In the genomic region with DNA sequence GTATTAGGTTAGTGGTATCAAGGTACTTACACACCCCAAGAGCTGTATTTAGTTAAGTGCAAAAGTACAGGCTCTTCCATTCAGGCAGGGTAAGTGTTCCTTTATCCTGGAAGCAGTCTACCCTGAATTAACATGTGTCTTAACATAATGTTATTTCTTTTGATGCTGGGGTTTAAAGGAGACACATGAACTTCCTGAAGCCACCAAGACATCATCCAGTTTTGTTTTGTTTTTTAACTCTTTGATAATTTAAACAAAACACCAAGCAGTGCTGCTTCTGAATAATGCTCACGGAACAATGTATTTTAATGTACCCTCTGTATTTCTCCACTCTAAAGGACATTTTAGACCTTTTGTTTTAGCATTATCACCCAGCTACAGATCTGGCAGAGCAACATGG, we compare ENCODE assay signal across 35 cellular contexts. TPM values are rescaled to one million over a fixed set of nuclear protein-coding genes. Genes with fewer than 3 reads are reported as not detected.
"Had no signal": no experiment of that assay in that cellular context is flagged by ENCODE, and none has a peak within 500 bp of the region (broad histone marks: within the 10 kb centered on the region; RNA-seq: fewer than 3 reads in every experiment).

No MANE protein-coding gene starts in this region.

- H3K4me3 ChIP-seq: adrenal gland, breast epithelium, cardiac muscle cell, colonic mucosa, esophagus squamous epithelium, gastroesophageal sphincter had no signal

- H3K27ac Mint-ChIP-seq: activated B cell treated with CpG ODN at 0.5 μM for 24 hours; activated CD8-positive, alpha-beta T cell treated with anti-CD3 and anti-CD28 coated beads for 36 hours; activated naive CD8-positive, alpha-beta T cell treated with anti-CD3 and anti-CD28 coated beads for 36 hours; activated naive CD8-positive, alpha-beta T cell treated with anti-CD3 and anti-CD28 coated beads, Interleukin-2, amount 50 U/mL, for 24 hours; activated T-helper 17 cell treated with anti-CD3 and anti-CD28 coated beads, Interleukin-2, amount 50 U/mL, for 72 hours; brain; T-helper 17 cell; T-helper 2 cell treated with Interferon-gamma antibody and Interleukin-4, amounts not matched to agents 5 μg/mL and 100 μg/mL, for 36 hours had no signal

- H3K27ac ChIP-seq: adrenal gland, breast epithelium, cardiac muscle cell, colonic mucosa, epithelial cell of prostate, esophagus squamous epithelium, gastroesophageal sphincter, WERI-Rb-1 had no signal

- H3K36me3 Mint-ChIP-seq: activated naive CD8-positive, alpha-beta T cell treated with anti-CD3 and anti-CD28 coated beads for 36 hours; brain had no signal

- H3K9me3 Mint-ChIP-seq: activated B cell treated with CpG ODN at 0.5 μM for 24 hours; activated CD8-positive, alpha-beta T cell treated with anti-CD3 and anti-CD28 coated beads for 36 hours; activated naive CD8-positive, alpha-beta T cell treated with anti-CD3 and anti-CD28 coated beads for 36 hours; activated T-cell treated with anti-CD3 and anti-CD28 coated beads, Interleukin-2, amount 50 U/mL, for 4 hours; brain had no signal

- H3K4me1 ChIP-seq: adrenal gland, breast epithelium, colonic mucosa, esophagus squamous epithelium, gastroesophageal sphincter had no signal

- DNase-seq: activated B cell treated with CpG ODN at 0.5 μM for 24 hours; activated CD4-positive, alpha-beta T cell treated with anti-CD3 and anti-CD28 coated beads for 48 hours; activated CD4-positive, alpha-beta T cell treated with anti-CD3 and anti-CD28 coated beads, Interleukin-2, amount 50 U/mL, for 1 hour; activated CD4-positive, alpha-beta T cell treated with anti-CD3 and anti-CD28 coated beads, Interleukin-2, amount 50 U/mL, for 48 hours; activated CD8-positive, alpha-beta memory T cell treated with anti-CD3 and anti-CD28 coated beads for 24 hours; activated CD8-positive, alpha-beta T cell treated with anti-CD3 and anti-CD28 coated beads for 36 hours; activated effector memory CD4-positive, alpha-beta T cell treated with Interleukin-2 at 50 U/mL for 16 hours; activated gamma-delta T cell treated with Interleukin-2 at 50 U/mL for 16 hours; activated naive CD4-positive, alpha-beta T cell treated with anti-CD3 and anti-CD28 coated beads, Interleukin-2, amount 50 U/mL, for 16 hours; activated naive CD4-positive, alpha-beta T cell treated with Interleukin-2 at 50 U/mL for 16 hours; activated naive CD8-positive, alpha-beta T cell treated with anti-CD3 and anti-CD28 coated beads for 36 hours; activated naive CD8-positive, alpha-beta T cell treated with anti-CD3 and anti-CD28 coated beads, Interleukin-2, amount 50 U/mL, for 24 hours; activated T-cell treated with anti-CD3 and anti-CD28 coated beads, Interleukin-2, amount 50 U/mL, for 4 hours; adrenal gland; amygdala; aorta; central memory CD4-positive, alpha-beta T cell; cerebellar nuclear complex; colonic mucosa; effector CD8-positive, alpha-beta T cell; esophagus squamous epithelium; foreskin melanocyte; head of caudate nucleus; T-helper 1 cell; T-helper 17 cell; T1000; WERI-Rb-1 had no signal

- H3K36me3 ChIP-seq: adrenal gland, breast epithelium, cardiac muscle cell, colonic mucosa, esophagus squamous epithelium, gastroesophageal sphincter, WERI-Rb-1 had no signal

- H3K9me3 ChIP-seq: adrenal gland, breast epithelium, colonic mucosa, esophagus squamous epithelium, gastroesophageal sphincter had no signal

- H3K27me3 ChIP-seq: adrenal gland, breast epithelium, cardiac muscle cell, colonic mucosa, esophagus squamous epithelium, gastroesophageal sphincter had no signal

- ATAC-seq: activated CD4-positive, CD25-positive, alpha-beta regulatory T cell treated with anti-CD3 and anti-CD28 coated beads, Interleukin-2, amount 50 U/mL, for 24 hours; activated CD8-positive, alpha-beta T cell treated with anti-CD3 and anti-CD28 coated beads for 36 hours; activated naive CD8-positive, alpha-beta T cell treated with anti-CD3 and anti-CD28 coated beads, Interleukin-2, amount 50 U/mL, for 24 hours; activated T-cell treated with anti-CD3 and anti-CD28 coated beads, Interleukin-2, amount 50 U/mL, for 4 hours; activated T-helper 17 cell treated with anti-CD3 and anti-CD28 coated beads, Interleukin-2, amount 50 U/mL, for 72 hours; gastroesophageal sphincter; T-helper 17 cell had no signal

RNA-seq across cellular contexts. Expression of a gene that starts 50.5 kb away (rescaled TPM):
- total RNA-seq: activated B cell treated with CpG ODN at 0.5 μM for 24 hours; activated CD8-positive, alpha-beta T cell treated with anti-CD3 and anti-CD28 coated beads for 36 hours; activated naive CD8-positive, alpha-beta T cell treated with anti-CD3 and anti-CD28 coated beads for 36 hours; activated T-helper 17 cell treated with anti-CD3 and anti-CD28 coated beads, Interleukin-2, amount 50 U/mL, for 72 hours had no signal
